22 cellular contexts compared by ENCODE assay signal in the genomic region with DNA sequence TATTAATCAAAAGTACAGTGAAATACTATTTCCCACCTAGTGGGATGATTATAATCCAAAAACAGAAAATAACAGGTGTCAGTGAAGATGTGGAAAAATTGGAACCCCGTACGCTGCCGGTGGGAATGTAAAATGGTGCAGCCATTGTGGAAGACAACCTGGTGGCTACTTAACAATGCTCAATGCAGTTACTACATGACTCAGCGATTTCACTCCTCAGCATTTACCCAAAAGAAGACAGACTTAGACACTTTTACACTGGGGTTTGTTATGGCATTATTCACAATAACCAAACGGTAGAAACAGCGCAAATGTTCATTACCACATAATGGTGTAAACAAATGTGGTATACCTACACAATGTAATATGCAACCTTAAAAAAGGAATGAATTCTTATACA. TPM values are rescaled to one million over a fixed set of nuclear protein-coding genes. Genes with fewer than 3 reads are reported as not detected.
DNase-seq lines count a peak whose midpoint lies in the region; FAIRE-seq and TF ChIP-seq lines count a peak whose summit lies in the region.
"Had no signal": no experiment of that assay in that cellular context is flagged by ENCODE, and none has a peak within 500 bp of the region (broad histone marks: within the 10 kb centered on the region; RNA-seq: fewer than 3 reads in every experiment).

No MANE protein-coding gene starts in this region.

- no peak for DNase-seq in activated naive CD4-positive, alpha-beta T cell (lab: John Stamatoyannopoulos, UW)
- no peak for DNase-seq in H54 (ENCODE audit: insufficient read length, low spot score)
- DNase-seq in PC-9, result no peak
- DNase-seq in erythroblast (lab: John Stamatoyannopoulos, UW), result peak; percentile 49 to 53
- DNase-seq in kidney glomerular epithelial cell (lab: John Stamatoyannopoulos, UW), result no peak
- DNase-seq in kidney, result no peak
- DNase-seq: ACHN; C1 segment of cervical spinal cord; CD8-positive, alpha-beta memory T cell; DMS53; EL; H9; Kasumi-1; MM.1S; NCI-H1105 treated with DMSO at 0.1 percent for 48 hours; NCI-H1694; NCI-H510A; NCI-H774; RPMI8226; SHP77 treated with DMSO at 0.1 percent for 48 hours; SK-N-SH had no signal

- H3K4me1 ChIP-seq in PC-9 (replicated peaks; ENCODE audit: insufficient read depth), result no peaks in the 10 kb centered on the region
- no peaks in the 10 kb centered on the region for H3K4me1 ChIP-seq in kidney (ENCODE audit: control insufficient read depth in 1 of 2, insufficient read depth in 1 of 2, low read depth in 1 of 2, low read length in 2 of 2)

- no peaks in the 10 kb centered on the region for H4K20me1 ChIP-seq in PC-9 (ENCODE audit: insufficient read depth)

- H3K9me2 ChIP-seq in PC-9 (ENCODE audit: insufficient read depth), result no peaks in the 10 kb centered on the region
- H3K9me2 ChIP-seq: SK-N-SH had no signal

- no peak overlapping the region for H2AFZ ChIP-seq in PC-9

- H3F3A ChIP-seq in PC-9 (ENCODE audit: insufficient read depth, low read depth), result no peaks in the 10 kb centered on the region

- CTCF ChIA-PET in PC-9 (lab: Charles Lee), result no interaction called here

- POLR2A ChIA-PET in PC-9 (lab: Charles Lee; ENCODE audit: unreplicated experiment), result no interaction called here

- no peak overlapping the region for H3K4me3 Mint-ChIP-seq in activated naive CD4-positive, alpha-beta T cell treated with anti-CD3 and anti-CD28 coated beads, Interleukin-2, amount 50 U/mL, for 24 hours
- H3K4me3 Mint-ChIP-seq: CD8-positive, alpha-beta memory T cell; H9 had no signal

- FAIRE-seq in H54 (lab: Jason Lieb, UNC) (peak; percentile 86), kidney (lab: Jason Lieb, UNC) (no peak)

- H3K27me3 ChIP-seq in PC-9 (ENCODE audit: insufficient read depth, low read depth), result no peaks in the 10 kb centered on the region

- H3K4me2 ChIP-seq in PC-9, result no peak overlapping the region
- H3K4me2 ChIP-seq: SK-N-SH had no signal

- H3K27ac Mint-ChIP-seq in activated naive CD4-positive, alpha-beta T cell treated with anti-CD3 and anti-CD28 coated beads, Interleukin-2, amount 50 U/mL, for 24 hours, result peak overlapping the region; percentile 9

- intact Hi-C loops in PC-9 (cut with micrococcal nuclease; ENCODE audit: unreplicated experiment), result no loop called here
- intact Hi-C loops in kidney (cut with DNase I), result no loop called here

- H3K36me3 ChIP-seq in PC-9 (ENCODE audit: low read depth), result peaks cover 27% of the 10 kb centered on the region
- H3K36me3 ChIP-seq in kidney (ENCODE audit: control insufficient read depth in 1 of 2, insufficient read depth in 2 of 2, low read length in 2 of 2), result peaks cover 44 to 83% of the 10 kb centered on the region in 2 donors

- H3K4me3 ChIP-seq in PC-9 (no peak overlapping the region), kidney (ENCODE audit: low read length in 2 of 2) (no peak overlapping the region)

- peaks cover 53% of the 10 kb centered on the region for H3K4me1 Mint-ChIP-seq in activated naive CD4-positive, alpha-beta T cell treated with anti-CD3 and anti-CD28 coated beads, Interleukin-2, amount 50 U/mL, for 24 hours
- H3K4me1 Mint-ChIP-seq: H9 had no signal

- no peaks in the 10 kb centered on the region for H3K79me2 ChIP-seq in PC-9 (ENCODE audit: low read depth)

- no TSS peak for BruUV-seq in PC-9 (replicated peaks; lab: Mats Ljungman, UMichigan)

- no peak for TF ChIP-seq POLR2A in H54 (IDR thresholded peaks at IDR 0.05; ENCODE audit: low read depth, low read length)
- TF ChIP-seq POLR2A in erythroblast (IDR thresholded peaks at IDR 0.05; ENCODE audit: low read length), result no peak

- peaks cover 51% of the 10 kb centered on the region for H3K36me3 Mint-ChIP-seq in activated naive CD4-positive, alpha-beta T cell treated with anti-CD3 and anti-CD28 coated beads, Interleukin-2, amount 50 U/mL, for 24 hours

- no peak for TF ChIP-seq CTCF in PC-9 (conservative IDR thresholded peaks at IDR 0.05)
- no peak for TF ChIP-seq CTCF in kidney (IDR thresholded peaks at IDR 0.05; ENCODE audit: borderline replicate concordance, extremely low read depth, insufficient read depth)

- H3K27me3 Mint-ChIP-seq in activated naive CD4-positive, alpha-beta T cell treated with anti-CD3 and anti-CD28 coated beads, Interleukin-2, amount 50 U/mL, for 24 hours, result no peaks in the 10 kb centered on the region
- H3K27me3 Mint-ChIP-seq: CD8-positive, alpha-beta memory T cell had no signal

- H3K9me3 Mint-ChIP-seq in activated naive CD4-positive, alpha-beta T cell treated with anti-CD3 and anti-CD28 coated beads, Interleukin-2, amount 50 U/mL, for 24 hours, result no peaks in the 10 kb centered on the region
- H3K9me3 Mint-ChIP-seq: CD8-positive, alpha-beta memory T cell; H9 had no signal

- H3K27ac ChIP-seq in PC-9 (peak overlapping the region; percentile 14; the same call in 1 of the 2 replicates), kidney (ENCODE audit: low read depth in 2 of 2, low read length in 2 of 2) (no peak overlapping the region)

- no peaks in the 10 kb centered on the region for H3K9me3 ChIP-seq in PC-9 (ENCODE audit: insufficient read depth, low read depth)
- H3K9me3 ChIP-seq in kidney (ENCODE audit: control insufficient read depth in 1 of 2, low read length in 2 of 2), result no peaks in the 10 kb centered on the region
- H3K9me3 ChIP-seq: SK-N-SH had no signal

- no peak overlapping the region for H3K9ac ChIP-seq in kidney (ENCODE audit: low read length in 2 of 2)
- H3K9ac ChIP-seq: SK-N-SH had no signal

RNA-seq across cellular contexts. Expression of a gene that starts 23.9 kb away (rescaled TPM):
- 33.3 and 41.4 TPM in 2 replicates for total RNA-seq in PC-9 (2021)
- total RNA-seq in kidney, result 59.8 TPM
- polyA plus RNA-seq in kidney (ENCODE audit: insufficient read depth, low read depth, low replicate concordance), result 27.0 TPM

RNA-seq across cellular contexts. Expression of a gene that starts 31.2 kb away (rescaled TPM):
- total RNA-seq in PC-9 (2021), result 138 and 260 TPM in 2 replicates
- 7.0 TPM for total RNA-seq in kidney
- 72.8 TPM for polyA plus RNA-seq in kidney (ENCODE audit: insufficient read depth, low read depth, low replicate concordance)

Comparison
In these comparisons a context has a peak if more than half of its experiments do, and no peak if none do; other contexts are left out.
1. DNase-seq: peak in erythroblast (2 of 2); none in activated naive CD4-positive, alpha-beta T cell (0 of 4), H54 (single experiment), PC-9 (0 of 2), kidney glomerular epithelial cell (single experiment) and kidney (single experiment).
2. RNA of a gene that starts 31.2 kb away (total RNA-seq): 138 to 260 TPM in PC-9; 7.0 TPM in kidney (single experiment); every median in the first group is over 10 times any median in the second.